Comparison of ENCODE assay signal across 1 cellular context in the genomic region with DNA sequence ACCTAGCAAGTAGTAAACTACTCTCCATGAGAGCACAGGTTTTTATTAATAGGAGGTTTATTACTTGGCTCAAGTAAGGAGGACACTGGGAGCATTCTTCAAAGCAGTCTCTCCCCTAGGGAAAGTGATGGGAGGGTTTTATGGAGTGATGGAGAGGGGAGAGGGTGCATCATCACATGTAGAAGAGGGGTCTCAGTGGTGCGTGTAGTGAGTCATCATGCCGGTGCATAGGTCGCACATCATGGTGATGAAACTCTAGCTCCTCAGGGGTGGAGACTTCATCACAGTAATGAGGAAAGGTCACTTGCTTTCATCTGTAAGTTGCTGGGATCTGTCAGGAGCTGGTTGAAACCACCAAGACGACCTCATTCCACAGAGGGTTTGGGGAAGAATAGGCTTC.
TF ChIP-seq lines count a peak whose summit lies in the region.

No MANE protein-coding gene starts in this region.

TF ChIP-seq in HEK293, 187 proteins besides CTCF, POLR2A, EP300 and RAD21 (continued from another document):
- TF ChIP-seq, protein P1, sequence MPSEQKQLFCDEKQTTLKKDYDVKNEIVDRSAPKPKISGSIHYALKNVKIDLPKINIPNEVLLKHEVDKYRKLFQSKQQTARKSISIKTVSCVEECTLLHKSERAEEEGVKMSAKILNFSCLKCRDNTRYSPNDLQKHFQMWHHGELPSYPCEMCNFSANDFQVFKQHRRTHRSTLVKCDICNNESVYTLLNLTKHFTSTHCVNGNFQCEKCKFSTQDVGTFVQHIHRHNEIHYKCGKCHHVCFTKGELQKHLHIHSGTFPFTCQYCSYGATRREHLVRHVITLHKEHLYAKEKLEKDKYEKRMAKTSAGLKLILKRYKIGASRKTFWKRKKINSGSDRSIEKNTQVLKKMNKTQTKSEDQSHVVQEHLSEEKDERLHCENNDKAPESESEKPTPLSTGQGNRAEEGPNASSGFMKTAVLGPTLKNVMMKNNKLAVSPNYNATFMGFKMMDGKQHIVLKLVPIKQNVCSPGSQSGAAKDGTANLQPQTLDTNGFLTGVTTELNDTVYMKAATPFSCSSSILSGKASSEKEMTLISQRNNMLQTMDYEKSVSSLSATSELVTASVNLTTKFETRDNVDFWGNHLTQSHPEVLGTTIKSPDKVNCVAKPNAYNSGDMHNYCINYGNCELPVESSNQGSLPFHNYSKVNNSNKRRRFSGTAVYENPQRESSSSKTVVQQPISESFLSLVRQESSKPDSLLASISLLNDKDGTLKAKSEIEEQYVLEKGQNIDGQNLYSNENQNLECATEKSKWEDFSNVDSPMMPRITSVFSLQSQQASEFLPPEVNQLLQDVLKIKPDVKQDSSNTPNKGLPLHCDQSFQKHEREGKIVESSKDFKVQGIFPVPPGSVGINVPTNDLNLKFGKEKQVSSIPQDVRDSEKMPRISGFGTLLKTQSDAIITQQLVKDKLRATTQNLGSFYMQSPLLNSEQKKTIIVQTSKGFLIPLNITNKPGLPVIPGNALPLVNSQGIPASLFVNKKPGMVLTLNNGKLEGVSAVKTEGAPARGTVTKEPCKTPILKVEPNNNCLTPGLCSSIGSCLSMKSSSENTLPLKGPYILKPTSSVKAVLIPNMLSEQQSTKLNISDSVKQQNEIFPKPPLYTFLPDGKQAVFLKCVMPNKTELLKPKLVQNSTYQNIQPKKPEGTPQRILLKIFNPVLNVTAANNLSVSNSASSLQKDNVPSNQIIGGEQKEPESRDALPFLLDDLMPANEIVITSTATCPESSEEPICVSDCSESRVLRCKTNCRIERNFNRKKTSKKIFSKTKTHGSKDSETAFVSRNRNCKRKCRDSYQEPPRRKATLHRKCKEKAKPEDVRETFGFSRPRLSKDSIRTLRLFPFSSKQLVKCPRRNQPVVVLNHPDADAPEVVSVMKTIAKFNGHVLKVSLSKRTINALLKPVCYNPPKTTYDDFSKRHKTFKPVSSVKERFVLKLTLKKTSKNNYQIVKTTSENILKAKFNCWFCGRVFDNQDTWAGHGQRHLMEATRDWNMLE (tag by site-specific recombination; conservative IDR thresholded peaks at IDR 0.05; ENCODE audit: low read depth): no peak
- TF ChIP-seq, protein P2, sequence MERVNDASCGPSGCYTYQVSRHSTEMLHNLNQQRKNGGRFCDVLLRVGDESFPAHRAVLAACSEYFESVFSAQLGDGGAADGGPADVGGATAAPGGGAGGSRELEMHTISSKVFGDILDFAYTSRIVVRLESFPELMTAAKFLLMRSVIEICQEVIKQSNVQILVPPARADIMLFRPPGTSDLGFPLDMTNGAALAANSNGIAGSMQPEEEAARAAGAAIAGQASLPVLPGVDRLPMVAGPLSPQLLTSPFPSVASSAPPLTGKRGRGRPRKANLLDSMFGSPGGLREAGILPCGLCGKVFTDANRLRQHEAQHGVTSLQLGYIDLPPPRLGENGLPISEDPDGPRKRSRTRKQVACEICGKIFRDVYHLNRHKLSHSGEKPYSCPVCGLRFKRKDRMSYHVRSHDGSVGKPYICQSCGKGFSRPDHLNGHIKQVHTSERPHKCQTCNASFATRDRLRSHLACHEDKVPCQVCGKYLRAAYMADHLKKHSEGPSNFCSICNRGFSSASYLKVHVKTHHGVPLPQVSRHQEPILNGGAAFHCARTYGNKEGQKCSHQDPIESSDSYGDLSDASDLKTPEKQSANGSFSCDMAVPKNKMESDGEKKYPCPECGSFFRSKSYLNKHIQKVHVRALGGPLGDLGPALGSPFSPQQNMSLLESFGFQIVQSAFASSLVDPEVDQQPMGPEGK (tag by site-specific recombination; IDR thresholded peaks at IDR 0.05): peak; percentile 25; the same call in 1 of the 2 replicates
- TF ChIP-seq ZNF776 (tag by site-specific recombination; IDR thresholded peaks at IDR 0.05; ENCODE audit: borderline replicate concordance): no peak
- TF ChIP-seq, protein P3, sequence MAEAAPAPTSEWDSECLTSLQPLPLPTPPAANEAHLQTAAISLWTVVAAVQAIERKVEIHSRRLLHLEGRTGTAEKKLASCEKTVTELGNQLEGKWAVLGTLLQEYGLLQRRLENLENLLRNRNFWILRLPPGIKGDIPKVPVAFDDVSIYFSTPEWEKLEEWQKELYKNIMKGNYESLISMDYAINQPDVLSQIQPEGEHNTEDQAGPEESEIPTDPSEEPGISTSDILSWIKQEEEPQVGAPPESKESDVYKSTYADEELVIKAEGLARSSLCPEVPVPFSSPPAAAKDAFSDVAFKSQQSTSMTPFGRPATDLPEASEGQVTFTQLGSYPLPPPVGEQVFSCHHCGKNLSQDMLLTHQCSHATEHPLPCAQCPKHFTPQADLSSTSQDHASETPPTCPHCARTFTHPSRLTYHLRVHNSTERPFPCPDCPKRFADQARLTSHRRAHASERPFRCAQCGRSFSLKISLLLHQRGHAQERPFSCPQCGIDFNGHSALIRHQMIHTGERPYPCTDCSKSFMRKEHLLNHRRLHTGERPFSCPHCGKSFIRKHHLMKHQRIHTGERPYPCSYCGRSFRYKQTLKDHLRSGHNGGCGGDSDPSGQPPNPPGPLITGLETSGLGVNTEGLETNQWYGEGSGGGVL (tag by site-specific recombination; IDR thresholded peaks at IDR 0.05): peak; percentile 84
- TF ChIP-seq ZNF146 (tag by site-specific recombination; IDR thresholded peaks at IDR 0.05): no peak
- no peak for TF ChIP-seq ZNF132 (tag by site-specific recombination; IDR thresholded peaks at IDR 0.05; ENCODE audit: borderline replicate concordance)
- no peak for TF ChIP-seq ZNF121 (tag by site-specific recombination; IDR thresholded peaks at IDR 0.05)
- TF ChIP-seq, protein P4, sequence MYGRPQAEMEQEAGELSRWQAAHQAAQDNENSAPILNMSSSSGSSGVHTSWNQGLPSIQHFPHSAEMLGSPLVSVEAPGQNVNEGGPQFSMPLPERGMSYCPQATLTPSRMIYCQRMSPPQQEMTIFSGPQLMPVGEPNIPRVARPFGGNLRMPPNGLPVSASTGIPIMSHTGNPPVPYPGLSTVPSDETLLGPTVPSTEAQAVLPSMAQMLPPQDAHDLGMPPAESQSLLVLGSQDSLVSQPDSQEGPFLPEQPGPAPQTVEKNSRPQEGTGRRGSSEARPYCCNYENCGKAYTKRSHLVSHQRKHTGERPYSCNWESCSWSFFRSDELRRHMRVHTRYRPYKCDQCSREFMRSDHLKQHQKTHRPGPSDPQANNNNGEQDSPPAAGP (tag by site-specific recombination; IDR thresholded peaks at IDR 0.05): peak; percentile 47; the same call in 1 of the 2 replicates
- no peak for TF ChIP-seq ZNF2 (tag by site-specific recombination; IDR thresholded peaks at IDR 0.05)
- no peak for TF ChIP-seq KLF7 (tag by site-specific recombination; IDR thresholded peaks at IDR 0.05; ENCODE audit: borderline replicate concordance)
- no peak for TF ChIP-seq ZNF155 (tag by site-specific recombination; IDR thresholded peaks at IDR 0.05)
- TF ChIP-seq WT1 (tag by site-specific recombination; IDR thresholded peaks at IDR 0.05): peak; percentile 79
- TF ChIP-seq ZNF19 (tag by site-specific recombination; IDR thresholded peaks at IDR 0.05; ENCODE audit: low read depth): no peak
- no peak for TF ChIP-seq ZNF548 (tag by site-specific recombination; IDR thresholded peaks at IDR 0.05)
- peak; percentile 35; the same call in 1 of the 2 replicates for TF ChIP-seq GLIS1 (tag by site-specific recombination; IDR thresholded peaks at IDR 0.05)
- TF ChIP-seq, protein P5, sequence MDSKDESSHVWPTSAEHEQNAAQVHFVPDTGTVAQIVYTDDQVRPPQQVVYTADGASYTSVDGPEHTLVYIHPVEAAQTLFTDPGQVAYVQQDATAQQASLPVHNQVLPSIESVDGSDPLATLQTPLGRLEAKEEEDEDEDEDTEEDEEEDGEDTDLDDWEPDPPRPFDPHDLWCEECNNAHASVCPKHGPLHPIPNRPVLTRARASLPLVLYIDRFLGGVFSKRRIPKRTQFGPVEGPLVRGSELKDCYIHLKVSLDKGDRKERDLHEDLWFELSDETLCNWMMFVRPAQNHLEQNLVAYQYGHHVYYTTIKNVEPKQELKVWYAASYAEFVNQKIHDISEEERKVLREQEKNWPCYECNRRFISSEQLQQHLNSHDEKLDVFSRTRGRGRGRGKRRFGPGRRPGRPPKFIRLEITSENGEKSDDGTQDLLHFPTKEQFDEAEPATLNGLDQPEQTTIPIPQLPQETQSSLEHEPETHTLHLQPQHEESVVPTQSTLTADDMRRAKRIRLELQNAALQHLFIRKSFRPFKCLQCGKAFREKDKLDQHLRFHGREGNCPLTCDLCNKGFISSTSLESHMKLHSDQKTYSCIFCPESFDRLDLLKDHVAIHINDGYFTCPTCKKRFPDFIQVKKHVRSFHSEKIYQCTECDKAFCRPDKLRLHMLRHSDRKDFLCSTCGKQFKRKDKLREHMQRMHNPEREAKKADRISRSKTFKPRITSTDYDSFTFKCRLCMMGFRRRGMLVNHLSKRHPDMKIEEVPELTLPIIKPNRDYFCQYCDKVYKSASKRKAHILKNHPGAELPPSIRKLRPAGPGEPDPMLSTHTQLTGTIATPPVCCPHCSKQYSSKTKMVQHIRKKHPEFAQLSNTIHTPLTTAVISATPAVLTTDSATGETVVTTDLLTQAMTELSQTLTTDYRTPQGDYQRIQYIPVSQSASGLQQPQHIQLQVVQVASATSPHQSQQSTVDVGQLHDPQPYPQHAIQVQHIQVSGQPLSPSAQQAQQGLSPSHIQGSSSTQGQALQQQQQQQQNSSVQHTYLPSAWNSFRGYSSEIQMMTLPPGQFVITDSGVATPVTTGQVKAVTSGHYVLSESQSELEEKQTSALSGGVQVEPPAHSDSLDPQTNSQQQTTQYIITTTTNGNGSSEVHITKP (tag by site-specific recombination; IDR thresholded peaks at IDR 0.05): peak; percentile 30; the same call in 1 of the 2 replicates
- TF ChIP-seq ZIC2 (tag by site-specific recombination; IDR thresholded peaks at IDR 0.05): peak; percentile 45
- no peak for TF ChIP-seq ZSCAN23 (tag by site-specific recombination; IDR thresholded peaks at IDR 0.05)
- TF ChIP-seq ZNF707 (tag by site-specific recombination; IDR thresholded peaks at IDR 0.05): no peak
- TF ChIP-seq KLF9 (tag by site-specific recombination; IDR thresholded peaks at IDR 0.05; ENCODE audit: low read depth): no peak
TF ChIP-seq in HEK293: peak in this region for 7.
